ENCODE assay signal across 15 cellular contexts in genomic region chr14:22524105-22524783, GRCh38.
A peak's percentile ranks its signal among the peaks of the same experiment; 100 is the strongest.
DNase-seq lines count a peak whose midpoint lies in the region; ATAC-seq and TF ChIP-seq lines count a peak whose summit lies in the region.
"Had no signal": no experiment of that assay in that cellular context is flagged by ENCODE, and none has a peak within 500 bp of the region (broad histone marks: within the 10 kb centered on the region; RNA-seq: fewer than 3 reads in every experiment).

No MANE protein-coding gene starts in this region.

- peaks cover 69% of the 10 kb centered on the region for H3K4me1 ChIP-seq in thymus (ENCODE audit: control insufficient read depth, insufficient read depth, low read length)
- H3K4me1 ChIP-seq: upper lobe of left lung had no signal

- peaks cover 55% of the 10 kb centered on the region for H3F3A ChIP-seq in SU-DHL-6 (ENCODE audit: insufficient read depth)

- H3K27me3 ChIP-seq in SU-DHL-6 (ENCODE audit: low read length) (no peaks in the 10 kb centered on the region), thymus (ENCODE audit: control insufficient read depth, insufficient read depth) (no peaks in the 10 kb centered on the region)
- H3K27me3 ChIP-seq: upper lobe of left lung had no signal

- peaks cover 44 to 76% of the 10 kb centered on the region in 2 donors for H3K36me3 Mint-ChIP-seq in activated T-cell treated with anti-CD3 and anti-CD28 coated beads, Interleukin-2, amount 50 U/mL, for 72 hours (ENCODE audit: insufficient read depth in 2 of 2)
- H3K36me3 Mint-ChIP-seq in effector memory CD8-positive, alpha-beta T cell (ENCODE audit: insufficient read depth) = peaks cover 96% of the 10 kb centered on the region

- H3K9ac ChIP-seq in SU-DHL-6 (ENCODE audit: low read length) = peak overlapping the region; percentile 74

- ATAC-seq in activated T-cell treated with anti-CD3 and anti-CD28 coated beads, Interleukin-2, amount 50 U/mL, for 72 hours (replicated peaks in 1 of 2) = peak; percentile 17 to 23
- peak; percentile 64 for ATAC-seq in effector memory CD8-positive, alpha-beta T cell (replicated peaks)
- no peak for ATAC-seq in HG02840 (IDR thresholded peaks at IDR 0.05; ENCODE audit: low FRiP score, unreplicated experiment)

- no peaks in the 10 kb centered on the region for H3K9me2 ChIP-seq in SU-DHL-6 (replicated peaks; ENCODE audit: insufficient read depth, low read length)

- H3K79me2 ChIP-seq in SU-DHL-6 (ENCODE audit: insufficient read depth, low read length) = no peaks in the 10 kb centered on the region

- H3K36me3 ChIP-seq in SU-DHL-6 (ENCODE audit: low read length) = no peaks in the 10 kb centered on the region
- peaks cover 63% of the 10 kb centered on the region for H3K36me3 ChIP-seq in thymus (ENCODE audit: control insufficient read depth, insufficient read depth)
- H3K36me3 ChIP-seq: upper lobe of left lung had no signal

- H3K27ac Mint-ChIP-seq in activated T-cell treated with anti-CD3 and anti-CD28 coated beads, Interleukin-2, amount 50 U/mL, for 72 hours = peak overlapping the region; percentile 97
- H3K27ac Mint-ChIP-seq in effector memory CD8-positive, alpha-beta T cell = peak overlapping the region; percentile 95 to 98

- peak overlapping the region; percentile 81 for H3K4me2 ChIP-seq in SU-DHL-6 (ENCODE audit: low read depth, low read length, poor library complexity, severe bottlenecking)

- WGBS in thymus = 82% methylated on average over 11 of the region's 11 CpGs

- H3K27ac ChIP-seq in SU-DHL-6 (ENCODE audit: low read depth, low read length) (peak overlapping the region; percentile 100), thymus (ENCODE audit: low read depth) (peak overlapping the region; percentile 82)
- H3K27ac ChIP-seq: HL-60 had no signal

- H3K4me1 Mint-ChIP-seq in activated T-cell treated with anti-CD3 and anti-CD28 coated beads, Interleukin-2, amount 50 U/mL, for 72 hours (ENCODE audit: low read depth) = peaks cover 95% of the 10 kb centered on the region
- peaks cover 68 to 85% of the 10 kb centered on the region in 2 donors for H3K4me1 Mint-ChIP-seq in effector memory CD8-positive, alpha-beta T cell (ENCODE audit: low read depth in 2 of 2)

- no peak for DNase-seq in activated T-cell treated with anti-CD3 and anti-CD28 coated beads, Interleukin-2, amount 50 U/mL, for 72 hours
- no peak for DNase-seq in activated T-cell treated with anti-CD3 and anti-CD28 coated beads, Interleukin-2, amount 50 U/mL, for 1 hour
- DNase-seq in effector memory CD8-positive, alpha-beta T cell = no peak
- DNase-seq in NCI-H2029 (lab: John Stamatoyannopoulos, UW) (no peak), SHP77 treated with DMSO at 0.1 percent for 48 hours (lab: John Stamatoyannopoulos, UW) (no peak)
- DNase-seq: Calu3, GF-D8, KBM-7, NCI-H1092, NCI-H2171, upper lobe of left lung had no signal

- H3K27me3 Mint-ChIP-seq in activated T-cell treated with anti-CD3 and anti-CD28 coated beads, Interleukin-2, amount 50 U/mL, for 72 hours (ENCODE audit: low read depth) = no peaks in the 10 kb centered on the region
- H3K27me3 Mint-ChIP-seq in effector memory CD8-positive, alpha-beta T cell = no peaks in the 10 kb centered on the region

- no peaks in the 10 kb centered on the region for H3K9me3 Mint-ChIP-seq in activated T-cell treated with anti-CD3 and anti-CD28 coated beads, Interleukin-2, amount 50 U/mL, for 72 hours
- no peaks in the 10 kb centered on the region for H3K9me3 Mint-ChIP-seq in effector memory CD8-positive, alpha-beta T cell

- peak overlapping the region; percentile 86 to 100 for H3K4me3 Mint-ChIP-seq in activated T-cell treated with anti-CD3 and anti-CD28 coated beads, Interleukin-2, amount 50 U/mL, for 72 hours
- H3K4me3 Mint-ChIP-seq in effector memory CD8-positive, alpha-beta T cell = peak overlapping the region; percentile 83 to 91

- H4K20me1 ChIP-seq in SU-DHL-6 (ENCODE audit: low read depth, low read length) = no peaks in the 10 kb centered on the region

- H3K4me3 ChIP-seq in SU-DHL-6 (ENCODE audit: insufficient read depth, low read length, poor library complexity, severe bottlenecking) (no peak overlapping the region), thymus (ENCODE audit: low read length) (peak overlapping the region; percentile 54)
- H3K4me3 ChIP-seq: upper lobe of left lung had no signal

- TF ChIP-seq CTCF in SU-DHL-6 (IDR thresholded peaks at IDR 0.05; ENCODE audit: insufficient read depth, low read length, poor library complexity, severe bottlenecking) = no peak

- no peak overlapping the region for H2AFZ ChIP-seq in SU-DHL-6 (ENCODE audit: low read depth, low read length, severe bottlenecking)

- no peaks in the 10 kb centered on the region for H3K9me3 ChIP-seq in SU-DHL-6 (ENCODE audit: insufficient read depth, low read length)
- H3K9me3 ChIP-seq in thymus (ENCODE audit: control insufficient read depth) = no peaks in the 10 kb centered on the region
- H3K9me3 ChIP-seq: upper lobe of left lung had no signal
